In the genomic region with DNA sequence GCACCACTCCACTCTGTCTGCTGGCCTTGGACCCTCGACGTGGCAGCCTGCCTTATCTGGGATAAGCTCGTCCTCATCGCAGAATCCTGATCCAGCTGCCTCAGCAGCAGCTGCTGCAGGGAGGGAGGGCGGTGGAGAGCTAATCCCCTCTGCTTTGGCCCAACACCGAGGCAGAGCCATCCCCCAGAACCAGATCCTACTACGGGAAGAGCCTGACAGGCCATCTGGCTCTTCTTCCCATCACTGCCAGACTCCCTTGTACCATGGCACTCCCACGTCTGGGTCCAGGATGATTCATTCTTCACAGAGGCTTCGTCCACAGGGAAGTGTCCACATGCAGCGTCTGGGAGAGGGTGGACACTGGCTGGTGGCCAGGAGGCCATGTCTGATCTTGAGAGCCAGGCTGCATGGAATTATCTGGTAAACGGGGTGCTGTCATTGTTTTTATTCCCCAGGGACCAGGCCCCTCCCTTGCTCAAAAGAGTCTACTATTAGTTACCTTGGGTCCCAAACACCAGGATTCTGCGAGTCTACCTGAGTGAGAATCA, we compare ENCODE assay signal across 8 cellular contexts. TPM values are rescaled to one million over a fixed set of nuclear protein-coding genes. Genes with fewer than 3 reads are reported as not detected.
DNase-seq lines count a peak whose midpoint lies in the region; ATAC-seq, FAIRE-seq and TF ChIP-seq lines count a peak whose summit lies in the region.

No MANE protein-coding gene starts in this region.

- H3K27me3 Mint-ChIP-seq in WTC11 (ENCODE audit: low read depth): no peaks in the 10 kb centered on the region
- peaks cover 18% of the 10 kb centered on the region for H3K27me3 Mint-ChIP-seq in activated T-cell treated with anti-CD3 and anti-CD28 coated beads, Interleukin-2, amount 50 U/mL, for 24 hours
- H3K27me3 Mint-ChIP-seq in activated CD4-positive, alpha-beta T cell treated with anti-CD3 and anti-CD28 coated beads for 36 hours: peaks cover 24% of the 10 kb centered on the region

- intact Hi-C loops in activated CD4-positive, alpha-beta T cell treated with anti-CD3 and anti-CD28 coated beads for 36 hours (cut with DNase I, micrococcal nuclease): no loop called here

- ATAC-seq in WTC11 (no peak), GM19351 (IDR thresholded peaks at IDR 0.05; ENCODE audit: unreplicated experiment) (no peak)
- no peak for ATAC-seq in activated CD4-positive, alpha-beta T cell treated with anti-CD3 and anti-CD28 coated beads for 36 hours

- peak; percentile 67 for FAIRE-seq in HTR-8/SVneo (lab: Jason Lieb, UNC)

- H3K4me3 ChIP-seq in choroid plexus epithelial cell (ENCODE audit: low read depth, low read length): no peak overlapping the region

- no peaks in the 10 kb centered on the region for H3K36me3 Mint-ChIP-seq in WTC11
- no peaks in the 10 kb centered on the region for H3K36me3 Mint-ChIP-seq in activated T-cell treated with anti-CD3 and anti-CD28 coated beads, Interleukin-2, amount 50 U/mL, for 24 hours (ENCODE audit: low read depth)
- no peaks in the 10 kb centered on the region for H3K36me3 Mint-ChIP-seq in activated CD4-positive, alpha-beta T cell treated with anti-CD3 and anti-CD28 coated beads for 36 hours (ENCODE audit: low read depth)

- no peak overlapping the region for H3K4me3 Mint-ChIP-seq in WTC11
- H3K4me3 Mint-ChIP-seq in activated T-cell treated with anti-CD3 and anti-CD28 coated beads, Interleukin-2, amount 50 U/mL, for 24 hours: no peak overlapping the region
- no peak overlapping the region for H3K4me3 Mint-ChIP-seq in activated CD4-positive, alpha-beta T cell treated with anti-CD3 and anti-CD28 coated beads for 36 hours

- POLR2A ChIA-PET in WTC11 (lab: Charles Lee): no interaction called here
- POLR2A ChIA-PET in activated CD4-positive, alpha-beta T cell treated with anti-CD3 and anti-CD28 coated beads for 36 hours (lab: Charles Lee): no interaction called here

- no peaks in the 10 kb centered on the region for H3K9me3 Mint-ChIP-seq in WTC11
- no peaks in the 10 kb centered on the region for H3K9me3 Mint-ChIP-seq in activated T-cell treated with anti-CD3 and anti-CD28 coated beads, Interleukin-2, amount 50 U/mL, for 24 hours
- no peaks in the 10 kb centered on the region for H3K9me3 Mint-ChIP-seq in activated CD4-positive, alpha-beta T cell treated with anti-CD3 and anti-CD28 coated beads for 36 hours (ENCODE audit: low read depth)

- H3K27ac Mint-ChIP-seq in WTC11: no peak overlapping the region
- H3K27ac Mint-ChIP-seq in activated T-cell treated with anti-CD3 and anti-CD28 coated beads, Interleukin-2, amount 50 U/mL, for 24 hours: no peak overlapping the region
- H3K27ac Mint-ChIP-seq in activated CD4-positive, alpha-beta T cell treated with anti-CD3 and anti-CD28 coated beads for 36 hours: no peak overlapping the region

- CTCF ChIA-PET in WTC11 (lab: Charles Lee): interaction anchor here (0.7 to 2.4 kb wide), 3 partner anchors 8 to 93 kb away, joined by 4 to 9 read pairs (median 5); no protein-coding TSS in a partner anchor
- CTCF ChIA-PET in activated CD4-positive, alpha-beta T cell treated with anti-CD3 and anti-CD28 coated beads for 36 hours (lab: Charles Lee): no interaction called here

- TF ChIP-seq CTCF in choroid plexus epithelial cell (conservative IDR thresholded peaks at IDR 0.05; ENCODE audit: low read depth, low read length): no peak
- no peak for TF ChIP-seq CTCF in WTC11 (IDR thresholded peaks at IDR 0.05)

- DNase-seq in AG20443 (ENCODE audit: low spot score) (peak; percentile 77), HTR-8/SVneo (ENCODE audit: insufficient read length, low spot score) (peak; percentile 54), choroid plexus epithelial cell (ENCODE audit: low read depth) (peak; percentile 51), mucosa of gallbladder (ENCODE audit: low spot score) (peak; percentile 67), WTC11 (ENCODE audit: low spot score) (no peak)
- no peak for DNase-seq in activated T-cell treated with anti-CD3 and anti-CD28 coated beads, Interleukin-2, amount 50 U/mL, for 24 hours
- no peak for DNase-seq in activated CD4-positive, alpha-beta T cell treated with anti-CD3 and anti-CD28 coated beads for 36 hours

- 0 out of 2 replicates have a peak, but pooled peaks cover 4% of the 10 kb centered on the region for H3K4me1 Mint-ChIP-seq in WTC11
- no peaks in the 10 kb centered on the region for H3K4me1 Mint-ChIP-seq in activated T-cell treated with anti-CD3 and anti-CD28 coated beads, Interleukin-2, amount 50 U/mL, for 24 hours (ENCODE audit: low read depth)
- H3K4me1 Mint-ChIP-seq in activated CD4-positive, alpha-beta T cell treated with anti-CD3 and anti-CD28 coated beads for 36 hours: no peaks in the 10 kb centered on the region

TF ChIP-seq in WTC11, 78 proteins besides CTCF, POLR2A, EP300 and RAD21:
- TF ChIP-seq NFE2L1 (CRISPR knock-in tag; IDR thresholded peaks at IDR 0.05) (no peak), TEAD1 (CRISPR knock-in tag; IDR thresholded peaks at IDR 0.05) (no peak), SMAD3 (CRISPR knock-in tag; IDR thresholded peaks at IDR 0.05; ENCODE audit: borderline replicate concordance) (no peak), FOXJ3 (CRISPR knock-in tag; IDR thresholded peaks at IDR 0.05; ENCODE audit: borderline replicate concordance) (no peak)
- TF ChIP-seq, protein P1, sequence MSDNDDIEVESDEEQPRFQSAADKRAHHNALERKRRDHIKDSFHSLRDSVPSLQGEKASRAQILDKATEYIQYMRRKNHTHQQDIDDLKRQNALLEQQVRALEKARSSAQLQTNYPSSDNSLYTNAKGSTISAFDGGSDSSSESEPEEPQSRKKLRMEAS (CRISPR knock-in tag; IDR thresholded peaks at IDR 0.05): no peak
- TF ChIP-seq, protein P2, sequence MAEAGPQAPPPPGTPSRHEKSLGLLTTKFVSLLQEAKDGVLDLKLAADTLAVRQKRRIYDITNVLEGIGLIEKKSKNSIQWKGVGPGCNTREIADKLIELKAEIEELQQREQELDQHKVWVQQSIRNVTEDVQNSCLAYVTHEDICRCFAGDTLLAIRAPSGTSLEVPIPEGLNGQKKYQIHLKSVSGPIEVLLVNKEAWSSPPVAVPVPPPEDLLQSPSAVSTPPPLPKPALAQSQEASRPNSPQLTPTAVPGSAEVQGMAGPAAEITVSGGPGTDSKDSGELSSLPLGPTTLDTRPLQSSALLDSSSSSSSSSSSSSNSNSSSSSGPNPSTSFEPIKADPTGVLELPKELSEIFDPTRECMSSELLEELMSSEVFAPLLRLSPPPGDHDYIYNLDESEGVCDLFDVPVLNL (CRISPR knock-in tag; IDR thresholded peaks at IDR 0.05; ENCODE audit: borderline replicate concordance, low read depth): no peak
- TF ChIP-seq, protein P3, sequence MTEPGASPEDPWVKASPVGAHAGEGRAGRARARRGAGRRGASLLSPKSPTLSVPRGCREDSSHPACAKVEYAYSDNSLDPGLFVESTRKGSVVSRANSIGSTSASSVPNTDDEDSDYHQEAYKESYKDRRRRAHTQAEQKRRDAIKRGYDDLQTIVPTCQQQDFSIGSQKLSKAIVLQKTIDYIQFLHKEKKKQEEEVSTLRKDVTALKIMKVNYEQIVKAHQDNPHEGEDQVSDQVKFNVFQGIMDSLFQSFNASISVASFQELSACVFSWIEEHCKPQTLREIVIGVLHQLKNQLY (CRISPR knock-in tag; IDR thresholded peaks at IDR 0.05): no peak

RNA-seq across cellular contexts. Expression of a gene that starts 14.6 kb away (rescaled TPM):
- total RNA-seq in mucosa of gallbladder: 0.09 TPM
- 0.18 to 0.41 TPM (median 0.24 TPM) in 3 replicates for total RNA-seq in WTC11 (2021)
- total RNA-seq in activated CD4-positive, alpha-beta T cell treated with anti-CD3 and anti-CD28 coated beads for 36 hours: not detected

Comparison
In these comparisons a context has a peak if more than half of its experiments do, and no peak if none do; other contexts are left out.
1. DNase-seq: peak in AG20443 (single experiment), HTR-8/SVneo (single experiment), choroid plexus epithelial cell (single experiment) and mucosa of gallbladder (single experiment); none in WTC11 (single experiment), activated T-cell treated with anti-CD3 and anti-CD28 coated beads, Interleukin-2, amount 50 U/mL, for 24 hours (single experiment) and activated CD4-positive, alpha-beta T cell treated with anti-CD3 and anti-CD28 coated beads for 36 hours (single experiment).